Comparison of ENCODE assay signal across 8 cellular contexts in genomic region chrX:19849433-19850190, GRCh38. TPM values are rescaled to one million over a fixed set of nuclear protein-coding genes. Genes with fewer than 3 reads are reported as not detected.
DNase-seq lines count a peak whose midpoint lies in the region; ATAC-seq and TF ChIP-seq lines count a peak whose summit lies in the region.
"Had no signal": no experiment of that assay in that cellular context is flagged by ENCODE, and none has a peak within 500 bp of the region (broad histone marks: within the 10 kb centered on the region; RNA-seq: fewer than 3 reads in every experiment).

No MANE protein-coding gene starts in this region.

- H3K36me3 Mint-ChIP-seq in naive B cell, result peaks cover 0 to 11% of the 10 kb centered on the region in 2 donors

- TF ChIP-seq CTCF in HL-60 (IDR thresholded peaks at IDR 0.05; ENCODE audit: insufficient read depth, low read length), result no peak

- peak overlapping the region in 5 of 6 donors; percentile 37 to 88 (median 71) for H3K27ac Mint-ChIP-seq in naive B cell

- DNase-seq in HL-60 (ENCODE audit: low read depth in 1 of 2, low spot score in 1 of 2) (peak in 1 of 2 experiments; percentile 79), naive B cell (peak; percentile 32), cerebellum (ENCODE audit: low spot score) (no peak), HUDEP-2 (lab: John Stamatoyannopoulos, UW; ENCODE audit: unreplicated experiment in 76 of 76) (no peak), head of caudate nucleus (no peak)

- ATAC-seq in GM18909 (IDR thresholded peaks at IDR 0.05; ENCODE audit: poor library complexity, unreplicated experiment) (peak; percentile 76), HG02610 (IDR thresholded peaks at IDR 0.05; ENCODE audit: unreplicated experiment) (peak; percentile 73), naive B cell (ENCODE audit: low read depth in 2 of 2) (peak; percentile 87 to 88)

- peak overlapping the region; percentile 60 for H3K27ac ChIP-seq in HL-60 (replicated peaks)
- H3K27ac ChIP-seq: cardiac muscle cell had no signal

- no peaks in the 10 kb centered on the region for H3K27me3 ChIP-seq in HL-60 (ENCODE audit: insufficient read depth, poor library complexity, severe bottlenecking)
- H3K27me3 ChIP-seq: cardiac muscle cell had no signal

- H3K9me3 Mint-ChIP-seq in naive B cell, result no peaks in the 10 kb centered on the region

- peak overlapping the region; percentile 3 to 77 (median 60) for H3K4me3 Mint-ChIP-seq in naive B cell

- intact Hi-C loops in head of caudate nucleus (cut with DNase I), result no loop called here

- no peak overlapping the region for H3K4me3 ChIP-seq in HL-60 (replicated peaks; ENCODE audit: insufficient read depth, low read length)
- H3K4me3 ChIP-seq: cardiac muscle cell had no signal

- H3K4me1 Mint-ChIP-seq in naive B cell, result peaks cover 12 to 43% (median 31%) of the 10 kb centered on the region in 3 donors

- H3K27me3 Mint-ChIP-seq in naive B cell, result no peaks in the 10 kb centered on the region

RNA-seq across cellular contexts. Expression of gene SH3KBP1, which starts 37.8 kb away (rescaled TPM):
- polyA plus RNA-seq in naive B cell (ENCODE audit: low read depth in 6 of 6), result 10 to 100 TPM; 18.1 to 60.4 (median 48.1) TPM
- total RNA-seq in cerebellum, result 7.9 TPM
